ENCODE assay signal across 32 cellular contexts in genomic region chr17:42174126-42174783, GRCh38. TPM values are rescaled to one million over a fixed set of nuclear protein-coding genes. Genes with fewer than 3 reads are reported as not detected.
"Had no signal": no experiment of that assay in that cellular context is flagged by ENCODE, and none has a peak within 500 bp of the region (broad histone marks: within the 10 kb centered on the region; RNA-seq: fewer than 3 reads in every experiment).

No MANE protein-coding gene starts in this region.

- H3K4me3 ChIP-seq: esophagus muscularis mucosa, heart right ventricle, left lung, lower lobe of right lung, neural progenitor cell, ovary, prostate gland, smooth muscle cell, thyroid gland had no signal

- H3K4me2 ChIP-seq: neural progenitor cell, smooth muscle cell had no signal

- DNase-seq: activated CD4-positive, alpha-beta memory T cell treated with anti-CD3 and anti-CD28 coated beads, Interleukin-2, amount 10 ng/mL, durations not matched to agents 7 days and 5 days; activated CD4-positive, alpha-beta T cell treated with anti-CD3 and anti-CD28 coated beads for 1 hour; activated CD4-positive, alpha-beta T cell treated with anti-CD3 and anti-CD28 coated beads, Interleukin-2, amount 10 ng/mL, durations not matched to agents 7 days and 5 days; activated naive CD4-positive, alpha-beta T cell; activated T-cell treated with anti-CD3 and anti-CD28 coated beads, Interleukin-2, amount 50 U/mL, for 4 hours; brain microvascular endothelial cell; effector CD4-positive, alpha-beta T cell; foreskin keratinocyte; heart right ventricle; left lung; lower lobe of right lung; mesenchymal stem cell; natural killer cell; ovary; stimulated activated CD4-positive, alpha-beta T cell treated with anti-CD3 and anti-CD28 coated beads, Interleukin-1b, Interleukin-23, amount 100 ng/mL, for 48 hours; stimulated activated CD4-positive, alpha-beta T cell treated with anti-CD3 and anti-CD28 coated beads, Interleukin-4, amount 100 ng/mL, for 4 hours; stimulated activated CD8-positive, alpha-beta memory T cell treated with anti-CD3 and anti-CD28 coated beads, Interleukin-4, amount 100 ng/mL, for 48 hours; stimulated activated naive CD8-positive, alpha-beta T cell treated with anti-CD3 and anti-CD28 coated beads, Interleukin-15, amount 100 ng/mL, for 72 hours; substantia nigra; T-helper 2 cell; thyroid gland had no signal

- H3K27ac ChIP-seq: brain microvascular endothelial cell, esophagus muscularis mucosa, foreskin keratinocyte, heart right ventricle, left lung, lower lobe of right lung, neural progenitor cell, ovary, prostate gland, thyroid gland had no signal

- H3K27me3 ChIP-seq: ovary, thyroid gland had no signal

- H3K9me3 ChIP-seq: esophagus muscularis mucosa, heart right ventricle, left lung, lower lobe of right lung, ovary, prostate gland, thyroid gland had no signal

- H2AFZ ChIP-seq: neural progenitor cell had no signal

- H3K9ac ChIP-seq: neural progenitor cell had no signal

- H3K36me3 ChIP-seq: brain microvascular endothelial cell, esophagus muscularis mucosa, heart right ventricle, left lung, lower lobe of right lung, neural progenitor cell, ovary, prostate gland, thyroid gland had no signal

- H3K4me1 ChIP-seq: esophagus muscularis mucosa, foreskin keratinocyte, lower lobe of right lung, neural progenitor cell, prostate gland, thyroid gland had no signal

RNA-seq across cellular contexts. Expression of gene KCNH4, which starts 6.7 kb away (rescaled TPM):
- total RNA-seq: astrocyte, cardiac septum, foreskin keratinocyte, smooth muscle cell, thyroid gland had no signal

RNA-seq across cellular contexts. Expression of gene HCRT, which starts 11.0 kb away (rescaled TPM):
- total RNA-seq: activated CD4-positive, alpha-beta memory T cell treated with anti-CD3 and anti-CD28 coated beads, Interleukin-2, amount 10 ng/mL, durations not matched to agents 7 days and 5 days; activated CD4-positive, alpha-beta T cell treated with anti-CD3 and anti-CD28 coated beads, Interleukin-2, amount 10 ng/mL, durations not matched to agents 7 days and 5 days; activated naive CD4-positive, alpha-beta T cell treated with anti-CD3 and anti-CD28 coated beads, Interleukin-2, amount 50 U/mL, for 72 hours; activated T-cell treated with anti-CD3 and anti-CD28 coated beads, Interleukin-2, amount 50 U/mL, for 4 hours; activated T-helper 2 cell treated with anti-CD3 and anti-CD28 coated beads, Interferon-gamma antibody, Interleukin-2, Interleukin-4, amounts not matched to agents 10 μg/mL and 5 μg/mL and 100 μg/mL, durations not matched to agents 14 hours and 24 hours and 36 hours; astrocyte; cardiac septum; esophagus muscularis mucosa; foreskin keratinocyte; heart right ventricle; left lung; lower lobe of right lung; mononuclear cell; natural killer cell; ovary; prostate gland; smooth muscle cell; thyroid gland; ureter; WTC11 had no signal

RNA-seq across cellular contexts. Expression of gene HSPB9, which starts 51.7 kb away (rescaled TPM):
- total RNA-seq: activated CD4-positive, alpha-beta T cell treated with anti-CD3 and anti-CD28 coated beads, Interleukin-2, amount 10 ng/mL, durations not matched to agents 7 days and 5 days; activated T-helper 2 cell treated with anti-CD3 and anti-CD28 coated beads, Interferon-gamma antibody, Interleukin-2, Interleukin-4, amounts not matched to agents 10 μg/mL and 5 μg/mL and 100 μg/mL, durations not matched to agents 14 hours and 24 hours and 36 hours; astrocyte; cardiac septum; foreskin keratinocyte; left lung; lower lobe of right lung; mononuclear cell; natural killer cell; smooth muscle cell; ureter had no signal
